In genomic region chr9:128271512-128271911, GRCh38 we compare ENCODE assay signal across 23 cellular contexts.
"Had no signal": no experiment of that assay in that cellular context is flagged by ENCODE, and none has a peak within 500 bp of the region (broad histone marks: within the 10 kb centered on the region; RNA-seq: fewer than 3 reads in every experiment).

No MANE protein-coding gene starts in this region.

- H3K4me3 Mint-ChIP-seq: activated CD4-positive, alpha-beta memory T cell treated with anti-CD3 and anti-CD28 coated beads for 36 hours; activated T-helper 1 cell treated with anti-CD3 and anti-CD28 coated beads, Interleukin-12 subunit alpha, Interleukin-12 subunit beta, Interleukin-2, Interleukin-4 antibody, amounts not matched to agents 30 ng/mL and 10 ng/mL and 1 ng/mL, durations not matched to agents 14 hours and 24 hours and 36 hours; dendritic cell treated with granulocyte-macrophage colony-stimulating factor and Interleukin-4, amounts not matched to agents 40 ng/mL and 50 ng/mL, for 4 days; stimulated activated effector memory CD8-positive, alpha-beta T cell treated with anti-CD3 and anti-CD28 coated beads, Interleukin-12 subunit alpha, Interleukin-12 subunit beta, amount 100 ng/mL, for 72 hours had no signal

- FAIRE-seq: endothelial cell of umbilical vein, small intestine had no signal

- H3K27me3 Mint-ChIP-seq: activated CD4-positive, alpha-beta memory T cell treated with anti-CD3 and anti-CD28 coated beads for 36 hours; dendritic cell treated with granulocyte-macrophage colony-stimulating factor and Interleukin-4, amounts not matched to agents 40 ng/mL and 50 ng/mL, for 4 days had no signal

- H3K9me3 ChIP-seq: adrenal gland, left lung, psoas muscle, right lobe of liver, stomach, testis, upper lobe of right lung had no signal

- H3K27me3 ChIP-seq: adrenal gland, left lung, right lobe of liver, stomach, testis, upper lobe of right lung had no signal

- H3K27ac ChIP-seq: adrenal gland, left lung, psoas muscle, right lobe of liver, testis, upper lobe of right lung, WERI-Rb-1 had no signal

- ATAC-seq: activated naive CD4-positive, alpha-beta T cell treated with anti-CD3 and anti-CD28 coated beads, Interleukin-2, amount 50 U/mL, for 72 hours; left lung; psoas muscle; right lobe of liver; stimulated activated effector memory CD8-positive, alpha-beta T cell treated with anti-CD3 and anti-CD28 coated beads, Interleukin-12 subunit alpha, Interleukin-12 subunit beta, amount 100 ng/mL, for 72 hours; upper lobe of right lung had no signal

- DNase-seq: activated CD4-positive, alpha-beta memory T cell treated with anti-CD3 and anti-CD28 coated beads for 36 hours; activated gamma-delta T cell treated with Interleukin-2 at 50 U/mL for 16 hours; activated T-cell treated with anti-CD3 and anti-CD28 coated beads for 4 hours; adrenal gland; effector CD8-positive, alpha-beta T cell; foreskin fibroblast; glutamatergic neuron; hippocampal formation; left lung; psoas muscle; right lobe of liver; small intestine; stimulated activated CD4-positive, alpha-beta T cell treated with anti-CD3 and anti-CD28 coated beads, Interleukin-4, amount 100 ng/mL, for 1 hour; T-helper 2 cell; testis; upper lobe of right lung; WERI-Rb-1 had no signal

- H3K27ac Mint-ChIP-seq: activated CD4-positive, alpha-beta memory T cell treated with anti-CD3 and anti-CD28 coated beads for 36 hours; activated T-helper 1 cell treated with anti-CD3 and anti-CD28 coated beads, Interleukin-12 subunit alpha, Interleukin-12 subunit beta, Interleukin-2, Interleukin-4 antibody, amounts not matched to agents 30 ng/mL and 10 ng/mL and 1 ng/mL, durations not matched to agents 14 hours and 24 hours and 36 hours; dendritic cell treated with granulocyte-macrophage colony-stimulating factor and Interleukin-4, amounts not matched to agents 40 ng/mL and 50 ng/mL, for 4 days; stimulated activated effector memory CD8-positive, alpha-beta T cell treated with anti-CD3 and anti-CD28 coated beads, Interleukin-12 subunit alpha, Interleukin-12 subunit beta, amount 100 ng/mL, for 72 hours had no signal

- H3K4me3 ChIP-seq: adrenal gland, left lung, psoas muscle, right lobe of liver, stomach, testis, upper lobe of right lung had no signal

- H3K9me3 Mint-ChIP-seq: activated CD4-positive, alpha-beta memory T cell treated with anti-CD3 and anti-CD28 coated beads for 36 hours; activated naive CD4-positive, alpha-beta T cell treated with anti-CD3 and anti-CD28 coated beads, Interleukin-2, amount 50 U/mL, for 72 hours; activated T-helper 1 cell treated with anti-CD3 and anti-CD28 coated beads, Interleukin-12 subunit alpha, Interleukin-12 subunit beta, Interleukin-2, Interleukin-4 antibody, amounts not matched to agents 30 ng/mL and 10 ng/mL and 1 ng/mL, durations not matched to agents 14 hours and 24 hours and 36 hours; dendritic cell treated with granulocyte-macrophage colony-stimulating factor and Interleukin-4, amounts not matched to agents 40 ng/mL and 50 ng/mL, for 4 days; stimulated activated effector memory CD8-positive, alpha-beta T cell treated with anti-CD3 and anti-CD28 coated beads, Interleukin-12 subunit alpha, Interleukin-12 subunit beta, amount 100 ng/mL, for 72 hours had no signal
